Comparison of ENCODE assay signal across 18 cellular contexts in genomic region chr11:115164774-115165173, GRCh38.
DNase-seq lines count a peak whose midpoint lies in the region; ATAC-seq and TF ChIP-seq lines count a peak whose summit lies in the region.
"Had no signal": no experiment of that assay in that cellular context is flagged by ENCODE, and none has a peak within 500 bp of the region (broad histone marks: within the 10 kb centered on the region; RNA-seq: fewer than 3 reads in every experiment).

No MANE protein-coding gene starts in this region.

- peak overlapping the region in 6 of 11 experiments; percentile 19 to 91 (median 83); a peak in 11 of 22 replicates for H3K27ac ChIP-seq in BLaER1 treated with 17β-estradiol and CSF1 and Interleukin-3, amounts not matched to agents 10 nM and 100 nM
- H3K27ac ChIP-seq in OCI-LY7 (ENCODE audit: low read depth, low read length, poor library complexity, severe bottlenecking) = no peak overlapping the region
- H3K27ac ChIP-seq: KMS-11, sigmoid colon had no signal

- H3K27ac Mint-ChIP-seq in naive thymus-derived CD8-positive, alpha-beta T cell = no peak overlapping the region
- H3K27ac Mint-ChIP-seq: CD4-positive, CD25-positive, alpha-beta regulatory T cell had no signal

- TF ChIP-seq CTCF in OCI-LY7 (conservative IDR thresholded peaks at IDR 0.05; ENCODE audit: low read length) = no peak

- CTCF ChIA-PET in OCI-LY7 (lab: Charles Lee; ENCODE audit: unreplicated experiment) = no interaction called here

- no peak for ATAC-seq in naive thymus-derived CD8-positive, alpha-beta T cell
- ATAC-seq: stimulated activated naive CD8-positive, alpha-beta T cell treated with anti-CD3 and anti-CD28 coated beads, Interleukin-15, Interleukin-2, amounts not matched to agents 100 U/mL and 50 U/mL, for 24 hours had no signal

- DNase-seq in NCI-H146 treated with DMSO at 0.1 percent for 48 hours (lab: John Stamatoyannopoulos, UW; ENCODE audit: unreplicated experiment) (peak; percentile 73), amniotic epithelial cell (ENCODE audit: low read depth) (peak; percentile 37), iris pigment epithelial cell (ENCODE audit: low read depth) (peak; percentile 1), NCI-H226 (no peak), OCI-LY7 (ENCODE audit: low spot score) (no peak), inferior parietal cortex (ENCODE audit: extremely low spot score) (no peak)
- no peak for DNase-seq in naive thymus-derived CD8-positive, alpha-beta T cell
- DNase-seq: activated CD4-positive, alpha-beta T cell treated with anti-CD3 and anti-CD28 coated beads, Interleukin-2, amount 50 U/mL, for 4 hours; CD4-positive, CD25-positive, alpha-beta regulatory T cell; hypothalamus; SHP77 treated with DMSO at 0.1 percent for 48 hours; sigmoid colon; stimulated activated naive CD8-positive, alpha-beta T cell treated with anti-CD3 and anti-CD28 coated beads, Interleukin-15, Interleukin-2, amounts not matched to agents 100 U/mL and 50 U/mL, for 24 hours; T-helper 1 cell; trophoblast cell had no signal

- no peaks in the 10 kb centered on the region for H3K36me3 ChIP-seq in BLaER1 treated with 17β-estradiol and CSF1 and Interleukin-3, amounts not matched to agents 10 nM and 100 nM
- H3K36me3 ChIP-seq in OCI-LY7 (ENCODE audit: insufficient read depth, low read length) = no peaks in the 10 kb centered on the region
- H3K36me3 ChIP-seq: HAP-1, sigmoid colon had no signal

- intact Hi-C loops in OCI-LY7 (cut with micrococcal nuclease; ENCODE audit: unreplicated experiment) = no loop called here

- H3K27me3 ChIP-seq in BLaER1 treated with 17β-estradiol and CSF1 and Interleukin-3, amounts not matched to agents 10 nM and 100 nM = no peaks in the 10 kb centered on the region

- no peak overlapping the region for H3K4me3 Mint-ChIP-seq in naive thymus-derived CD8-positive, alpha-beta T cell
- H3K4me3 Mint-ChIP-seq: CD4-positive, CD25-positive, alpha-beta regulatory T cell had no signal

- H3K27me3 Mint-ChIP-seq in naive thymus-derived CD8-positive, alpha-beta T cell = peaks cover 6 to 33% (median 27%) of the 10 kb centered on the region in 5 donors

- H4K20me1 ChIP-seq in BLaER1 treated with 17β-estradiol and CSF1 and Interleukin-3, amounts not matched to agents 10 nM and 100 nM = no peaks in the 10 kb centered on the region
- H4K20me1 ChIP-seq in OCI-LY7 (ENCODE audit: insufficient read depth, low read length) = 0 out of 2 replicates have a peak, but pooled peaks cover 3% of the 10 kb centered on the region

- BruUV-seq in OCI-LY7 (replicated peaks; lab: Mats Ljungman, UMichigan) = no TSS peak

- no peaks in the 10 kb centered on the region for H3K9me3 Mint-ChIP-seq in naive thymus-derived CD8-positive, alpha-beta T cell

- peak overlapping the region in 2 of 11 experiments; percentile 6 to 78; a peak in 5 of 22 replicates for H3K9ac ChIP-seq in BLaER1 treated with 17β-estradiol and CSF1 and Interleukin-3, amounts not matched to agents 10 nM and 100 nM
- H3K9ac ChIP-seq: KMS-11 had no signal

- POLR2A ChIA-PET in naive thymus-derived CD8-positive, alpha-beta T cell (lab: Charles Lee) = no interaction called here
- POLR2A ChIA-PET in OCI-LY7 (lab: Charles Lee) = no interaction called here

- no peaks in the 10 kb centered on the region for H3K9me3 ChIP-seq in BLaER1 treated with 17β-estradiol and CSF1 and Interleukin-3, amounts not matched to agents 10 nM and 100 nM (replicated peaks in 1 of 11)
- H3K9me3 ChIP-seq in OCI-LY7 (ENCODE audit: low read length) = no peaks in the 10 kb centered on the region
- H3K9me3 ChIP-seq: HAP-1, sigmoid colon had no signal

- peaks cover 48 to 81% (median 67%) of the 10 kb centered on the region in 10 experiments for H3K4me1 ChIP-seq in BLaER1 treated with 17β-estradiol and CSF1 and Interleukin-3, amounts not matched to agents 10 nM and 100 nM
- H3K4me1 ChIP-seq in OCI-LY7 (ENCODE audit: insufficient read depth, low read length, poor library complexity, severe bottlenecking) = no peaks in the 10 kb centered on the region
- H3K4me1 ChIP-seq: HAP-1, sigmoid colon had no signal

- no peaks in the 10 kb centered on the region for H3K4me1 Mint-ChIP-seq in naive thymus-derived CD8-positive, alpha-beta T cell
- H3K4me1 Mint-ChIP-seq: CD4-positive, CD25-positive, alpha-beta regulatory T cell had no signal

- H3K4me2 ChIP-seq in BLaER1 treated with 17β-estradiol and CSF1 and Interleukin-3, amounts not matched to agents 10 nM and 100 nM = peak overlapping the region; percentile 28 to 73 (median 60)
- no peak overlapping the region for H3K4me2 ChIP-seq in OCI-LY7 (ENCODE audit: low read length)
- H3K4me2 ChIP-seq: KMS-11 had no signal

- H3K9me2 ChIP-seq in OCI-LY7 (ENCODE audit: insufficient read depth, low read length) = no peaks in the 10 kb centered on the region

- H3K4me3 ChIP-seq in BLaER1 treated with 17β-estradiol and CSF1 and Interleukin-3, amounts not matched to agents 10 nM and 100 nM = no peak overlapping the region
- no peak overlapping the region for H3K4me3 ChIP-seq in OCI-LY7 (ENCODE audit: low read depth, low read length, poor library complexity, severe bottlenecking)
- H3K4me3 ChIP-seq: HAP-1, sigmoid colon had no signal

- H3K79me2 ChIP-seq in OCI-LY7 (ENCODE audit: insufficient read depth, low read depth, low read length) = no peaks in the 10 kb centered on the region

- no peak overlapping the region for H2AFZ ChIP-seq in OCI-LY7 (ENCODE audit: low read length)

- no peaks in the 10 kb centered on the region for H3K36me3 Mint-ChIP-seq in naive thymus-derived CD8-positive, alpha-beta T cell
- H3K36me3 Mint-ChIP-seq: CD4-positive, CD25-positive, alpha-beta regulatory T cell had no signal

Comparison
In these comparisons a context has a peak if more than half of its experiments do, and no peak if none do; other contexts are left out.
1. DNase-seq: peak in NCI-H146 treated with DMSO at 0.1 percent for 48 hours (single experiment), amniotic epithelial cell (single experiment) and iris pigment epithelial cell (single experiment); none in naive thymus-derived CD8-positive, alpha-beta T cell (0 of 10), NCI-H226 (single experiment), OCI-LY7 (single experiment) and inferior parietal cortex (single experiment).